Comparison of ENCODE assay signal across 9 cellular contexts in the genomic region with DNA sequence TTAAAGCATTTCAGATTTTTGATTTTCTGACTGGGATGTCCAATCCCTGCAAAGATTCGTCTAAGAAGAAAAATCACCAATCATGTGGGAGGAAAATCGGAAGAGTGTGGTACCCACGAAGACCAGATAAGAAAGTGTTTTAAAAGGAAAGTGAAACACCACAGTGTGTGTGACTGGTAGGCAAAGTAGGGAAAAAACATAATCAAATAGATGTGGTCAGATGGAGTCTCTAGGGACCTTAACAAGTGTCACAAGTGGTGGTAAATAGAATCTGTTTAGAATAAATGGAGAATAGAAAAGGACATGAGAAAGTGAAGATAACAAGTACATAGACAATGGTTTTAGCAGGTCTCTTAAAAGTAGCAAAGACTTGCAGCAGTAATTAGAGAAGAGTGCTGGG.
DNase-seq lines count a peak whose midpoint lies in the region; ATAC-seq and TF ChIP-seq lines count a peak whose summit lies in the region.
"Had no signal": no experiment of that assay in that cellular context is flagged by ENCODE, and none has a peak within 500 bp of the region (broad histone marks: within the 10 kb centered on the region; RNA-seq: fewer than 3 reads in every experiment).

No MANE protein-coding gene starts in this region.

- no peak overlapping the region for H3K9ac ChIP-seq in OCI-LY3 (ENCODE audit: low read length)
- no peak overlapping the region for H3K9ac ChIP-seq in H9 (ENCODE audit: extremely low read depth, insufficient read length, low read length)

- H4K20me1 ChIP-seq in OCI-LY3 (ENCODE audit: insufficient read depth, low read length) (no peaks in the 10 kb centered on the region), H9 (ENCODE audit: control insufficient read depth, insufficient read depth, insufficient read length) (no peaks in the 10 kb centered on the region)

- no peak overlapping the region for H3K14ac ChIP-seq in H9 (ENCODE audit: insufficient read depth, low read length)

- H3K27me3 ChIP-seq in OCI-LY3 (ENCODE audit: low read depth, low read length) (peaks cover 5% of the 10 kb centered on the region), H9 (ENCODE audit: insufficient read depth, low read length) (no peaks in the 10 kb centered on the region)

- no peak overlapping the region for H3K18ac ChIP-seq in H9 (ENCODE audit: insufficient read length, low read depth, low read length)

- intact Hi-C loops in head of caudate nucleus (cut with DNase I) (no loop called here), MCF 10A (cut with micrococcal nuclease) (no loop called here)

- H3K27ac ChIP-seq in OCI-LY3 (ENCODE audit: low read length) (peak overlapping the region; percentile 2; the same call in 1 of the 2 replicates), H9 (ENCODE audit: insufficient read length, low read depth, low read length) (no peak overlapping the region)

- H3K4me3 Mint-ChIP-seq in H9 (no peak overlapping the region), MCF 10A (ENCODE audit: unreplicated experiment) (no peak overlapping the region)

- peak; percentile 99 for ATAC-seq in GM18520 (IDR thresholded peaks at IDR 0.05; ENCODE audit: unreplicated experiment)
- peak; percentile 100 for ATAC-seq in GM21447 (IDR thresholded peaks at IDR 0.05; ENCODE audit: unreplicated experiment)
- ATAC-seq in HG03060 (IDR thresholded peaks at IDR 0.05; ENCODE audit: low read depth, unreplicated experiment) = peak; percentile 100

- no peaks in the 10 kb centered on the region for H3K36me3 ChIP-seq in OCI-LY3 (replicated peaks; ENCODE audit: low read depth, low read length)

- H2AK5ac ChIP-seq in H9 (ENCODE audit: insufficient read length, low read length) = no peak overlapping the region

- H3K56ac ChIP-seq in H9 (ENCODE audit: insufficient read length, low read depth, low read length) = no peak overlapping the region

- no peak for DNase-seq in head of caudate nucleus
- no peak for DNase-seq in H9
- no peak for DNase-seq in NCI-H1105 (lab: John Stamatoyannopoulos, UW)
- no peak for DNase-seq in MCF 10A (ENCODE audit: unreplicated experiment)
- DNase-seq: stimulated activated CD8-positive, alpha-beta memory T cell treated with anti-CD3 and anti-CD28 coated beads, Interleukin-4, amount 100 ng/mL, for 48 hours had no signal

- no peaks in the 10 kb centered on the region for H3K79me1 ChIP-seq in H9 (ENCODE audit: insufficient read depth, low read depth, low read length, poor library complexity, severe bottlenecking)

- no TSS peak for BruUV-seq in MCF 10A (replicated peaks; lab: Mats Ljungman, UMichigan)

- H4K5ac ChIP-seq in H9 (ENCODE audit: insufficient read length, low read depth, low read length) = no peak overlapping the region

- H2BK15ac ChIP-seq in H9 (ENCODE audit: low read depth, low read length) = no peak overlapping the region

- H3K9me3 ChIP-seq in OCI-LY3 (ENCODE audit: insufficient read depth, low read length) (no peaks in the 10 kb centered on the region), H9 (ENCODE audit: control insufficient read depth, low read depth, low read length) (no peaks in the 10 kb centered on the region)

- H3K27me3 Mint-ChIP-seq in H9 (ENCODE audit: low read depth) (no peaks in the 10 kb centered on the region), MCF 10A (ENCODE audit: insufficient read depth, unreplicated experiment) (no peaks in the 10 kb centered on the region)

- no peaks in the 10 kb centered on the region for H3K23me2 ChIP-seq in H9 (ENCODE audit: insufficient read length, low read depth, low read length, poor library complexity, severe bottlenecking)

- H2BK20ac ChIP-seq in H9 (ENCODE audit: low read depth, low read length, poor library complexity, severe bottlenecking) = no peak overlapping the region

- no peaks in the 10 kb centered on the region for H3K79me2 ChIP-seq in OCI-LY3 (ENCODE audit: low read length)
- no peaks in the 10 kb centered on the region for H3K79me2 ChIP-seq in H9 (ENCODE audit: insufficient read depth, low read length)

- peak overlapping the region; percentile 57 for H3K4me2 ChIP-seq in OCI-LY3 (ENCODE audit: low read length)
- H3K4me2 ChIP-seq in H9 (ENCODE audit: insufficient read depth, insufficient read length, low read length) = no peak overlapping the region

- H3K23ac ChIP-seq in H9 (ENCODE audit: insufficient read length, low read depth, low read length) = no peak overlapping the region

- peaks cover 3% of the 10 kb centered on the region in 2 experiments; a peak in 2 of 5 replicates for H3K9me3 Mint-ChIP-seq in H9
- H3K9me3 Mint-ChIP-seq in MCF 10A (ENCODE audit: unreplicated experiment) = no peaks in the 10 kb centered on the region

- H2AFZ ChIP-seq in OCI-LY3 (ENCODE audit: low read depth, low read length) (no peak overlapping the region), H9 (ENCODE audit: low read length) (no peak overlapping the region)

- H3K27ac Mint-ChIP-seq in H9 = no peak overlapping the region
- no peak overlapping the region for H3K27ac Mint-ChIP-seq in MCF 10A (ENCODE audit: low read depth, unreplicated experiment)

- H3K36me3 Mint-ChIP-seq in H9 (ENCODE audit: insufficient read depth in 1 of 3, low read depth in 3 of 3) (no peaks in the 10 kb centered on the region; a peak in 2 of 7 replicates), MCF 10A (ENCODE audit: insufficient read depth, unreplicated experiment) (no peaks in the 10 kb centered on the region)

- H3K4ac ChIP-seq in H9 (ENCODE audit: low read depth, low read length) = no peak overlapping the region

- H2BK12ac ChIP-seq in H9 (ENCODE audit: insufficient read length, low read depth, low read length) = no peak overlapping the region

- peak overlapping the region; percentile 9 for H3K4me3 ChIP-seq in OCI-LY3 (ENCODE audit: low read length)

- POLR2A ChIA-PET in MCF 10A (lab: Yijun Ruan, JAX) = no interaction called here

- H3K4me1 Mint-ChIP-seq in H9 (peaks cover 4% of the 10 kb centered on the region in 2 experiments; a peak in 3 of 4 replicates), MCF 10A (ENCODE audit: insufficient read depth, unreplicated experiment) (peaks cover 7% of the 10 kb centered on the region)

- CTCF ChIA-PET in MCF 10A (lab: Yijun Ruan, JAX) = interaction anchor here (0.7 kb wide), 1 partner anchor 36 kb away, joined by 3 read pairs; no protein-coding TSS in a partner anchor

- H3K4me1 ChIP-seq in OCI-LY3 (ENCODE audit: low read length) (peaks cover 17% of the 10 kb centered on the region), H9 (ENCODE audit: insufficient read depth, low read length) (no peaks in the 10 kb centered on the region)

- TF ChIP-seq CTCF in OCI-LY3 (IDR thresholded peaks at IDR 0.05; ENCODE audit: low read depth, low read length) (no peak), H9 (conservative IDR thresholded peaks at IDR 0.05) (no peak), MCF 10A (IDR thresholded peaks at IDR 0.05; ENCODE audit: unreplicated experiment) (no peak)

- no peak overlapping the region for H3T11ph ChIP-seq in H9 (ENCODE audit: low read length)

- H4K8ac ChIP-seq in H9 (replicated peaks; ENCODE audit: insufficient read length, low read depth, low read length) = no peak overlapping the region

- H4K91ac ChIP-seq in H9 (ENCODE audit: insufficient read length, low read depth, low read length) = no peak overlapping the region

- H2BK120ac ChIP-seq in H9 (ENCODE audit: low read depth, low read length, poor library complexity, severe bottlenecking) = no peak overlapping the region

- H2BK5ac ChIP-seq in H9 (ENCODE audit: insufficient read length, low read length) = no peak overlapping the region

- WGBS in H9 (ENCODE audit: extremely low coverage, insufficient read length, low lambda C conversion rate) = no CpG with 5 or more reads among the region's 3 CpGs
